16 cellular contexts compared by ENCODE assay signal in the genomic region with DNA sequence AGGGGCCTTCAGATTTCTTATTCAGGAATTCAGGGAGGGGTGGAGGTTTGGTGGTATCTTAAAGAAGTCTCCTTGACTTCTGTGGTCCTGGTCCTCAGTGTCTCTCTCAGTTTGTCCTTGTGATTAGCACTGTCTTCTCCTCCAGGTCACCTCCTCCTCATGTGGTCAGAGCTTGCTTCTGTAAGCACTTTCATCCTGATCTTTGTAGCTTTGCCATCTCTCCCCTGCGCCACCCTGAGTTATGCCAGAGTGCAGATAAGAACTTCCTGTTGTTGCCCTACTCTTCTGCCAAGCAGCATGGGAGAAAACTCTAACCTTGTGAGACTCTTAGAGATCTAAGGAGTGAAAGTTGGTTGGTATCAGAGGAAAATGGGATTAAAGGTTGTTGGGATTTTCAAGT. TPM values are rescaled to one million over a fixed set of nuclear protein-coding genes. Genes with fewer than 3 reads are reported as not detected.
DNase-seq lines count a peak whose midpoint lies in the region; ATAC-seq and TF ChIP-seq lines count a peak whose summit lies in the region.
"Had no signal": no experiment of that assay in that cellular context is flagged by ENCODE, and none has a peak within 500 bp of the region (broad histone marks: within the 10 kb centered on the region; RNA-seq: fewer than 3 reads in every experiment).

No MANE protein-coding gene starts in this region.

- TF ChIP-seq CTCF in colonic mucosa (IDR thresholded peaks at IDR 0.05) (no peak), GM13976 (IDR thresholded peaks at IDR 0.05; ENCODE audit: borderline replicate concordance, control extremely low read depth, extremely low read depth, insufficient read depth, missing control alignments) (no peak)

- H3K27me3 ChIP-seq in colonic mucosa = no peaks in the 10 kb centered on the region
- H3K27me3 ChIP-seq: left lung had no signal

- no peaks in the 10 kb centered on the region for H3K36me3 ChIP-seq in colonic mucosa
- H3K36me3 ChIP-seq: left lung had no signal

- peak overlapping the region; percentile 72 for H3K27ac Mint-ChIP-seq in activated CD4-positive, alpha-beta T cell treated with anti-CD3 and anti-CD28 coated beads for 36 hours
- H3K27ac Mint-ChIP-seq in stimulated activated effector memory CD8-positive, alpha-beta T cell treated with anti-CD3 and anti-CD28 coated beads, Interleukin-12 subunit alpha, Interleukin-12 subunit beta, amount 100 ng/mL, for 72 hours = peak overlapping the region; percentile 27

- H3K4me3 ChIP-seq in colonic mucosa = no peak overlapping the region
- H3K4me3 ChIP-seq: left lung had no signal

- DNase-seq in activated CD4-positive, alpha-beta T cell treated with anti-CD3 and anti-CD28 coated beads for 36 hours = no peak
- no peak for DNase-seq in activated CD4-positive, alpha-beta T cell treated with anti-CD3 and anti-CD28 coated beads, Interleukin-2, amount 50 U/mL, for 4 hours
- DNase-seq in NCI-H226 (peak; percentile 50), colonic mucosa (no peak), NCI-H1092 (lab: John Stamatoyannopoulos, UW) (no peak), GM13976 (ENCODE audit: low spot score) (no peak), DMS114 treated with DMSO at 0.1 percent for 48 hours (lab: John Stamatoyannopoulos, UW; ENCODE audit: unreplicated experiment) (no peak)
- no peak for DNase-seq in stimulated activated effector memory CD8-positive, alpha-beta T cell treated with anti-CD3 and anti-CD28 coated beads, Interleukin-12 subunit alpha, Interleukin-12 subunit beta, amount 100 ng/mL, for 72 hours (ENCODE audit: low spot score in 2 of 2)
- DNase-seq: hypothalamus; left lung; NCI-H1694; NCI-H69; stimulated activated naive B cell treated with anti-CD40 and anti-IgM and Interleukin-4, amounts not matched to agents 10 μg/mL and 1 μg/mL and 100 μg/mL, for 72 hours had no signal

- no peak overlapping the region for H3K9ac ChIP-seq in colonic mucosa (ENCODE audit: low read depth in 2 of 2, low read length in 2 of 2)

- CTCF ChIA-PET in activated CD4-positive, alpha-beta T cell treated with anti-CD3 and anti-CD28 coated beads for 36 hours (lab: Charles Lee) = interaction anchor here (1.3 to 1.7 kb wide), 2 partner anchors 14 to 92 kb away, joined by 3 to 4 read pairs; no protein-coding TSS in a partner anchor

- no peak for ATAC-seq in activated CD4-positive, alpha-beta T cell treated with anti-CD3 and anti-CD28 coated beads for 36 hours
- no peak for ATAC-seq in stimulated activated effector memory CD8-positive, alpha-beta T cell treated with anti-CD3 and anti-CD28 coated beads, Interleukin-12 subunit alpha, Interleukin-12 subunit beta, amount 100 ng/mL, for 72 hours
- ATAC-seq: sciatic nerve; stimulated activated naive B cell treated with anti-CD40 and anti-IgM and Interleukin-4, amounts not matched to agents 10 μg/mL and 1 μg/mL and 100 μg/mL, for 72 hours had no signal

- in situ Hi-C loops in GM13976 (cut with MboI; ENCODE audit: low sequenced_read_pairs, unreplicated experiment) = no loop called here

- intact Hi-C loops in activated CD4-positive, alpha-beta T cell treated with anti-CD3 and anti-CD28 coated beads for 36 hours (cut with DNase I, micrococcal nuclease) = no loop called here
- intact Hi-C loops in colonic mucosa (cut with DNase I) = no loop called here

- H3K27ac ChIP-seq in colonic mucosa = peak overlapping the region; percentile 80
- H3K27ac ChIP-seq: RWPE1 had no signal

- no peaks in the 10 kb centered on the region for H3K27me3 Mint-ChIP-seq in activated CD4-positive, alpha-beta T cell treated with anti-CD3 and anti-CD28 coated beads for 36 hours

- peaks cover 43% of the 10 kb centered on the region for H3K36me3 Mint-ChIP-seq in activated CD4-positive, alpha-beta T cell treated with anti-CD3 and anti-CD28 coated beads for 36 hours (ENCODE audit: low read depth)
- H3K36me3 Mint-ChIP-seq in stimulated activated effector memory CD8-positive, alpha-beta T cell treated with anti-CD3 and anti-CD28 coated beads, Interleukin-12 subunit alpha, Interleukin-12 subunit beta, amount 100 ng/mL, for 72 hours = peaks cover 18% of the 10 kb centered on the region
- H3K36me3 Mint-ChIP-seq: stimulated activated naive B cell treated with anti-CD40 and anti-IgM and Interleukin-4, amounts not matched to agents 10 μg/mL and 1 μg/mL and 100 μg/mL, for 72 hours had no signal

- POLR2A ChIA-PET in activated CD4-positive, alpha-beta T cell treated with anti-CD3 and anti-CD28 coated beads for 36 hours (lab: Charles Lee) = interaction anchor here (1.7 kb wide), 1 partner anchor 10 kb away, joined by 7 read pairs; no protein-coding TSS in a partner anchor

- no peaks in the 10 kb centered on the region for H3K9me3 ChIP-seq in colonic mucosa
- H3K9me3 ChIP-seq: left lung had no signal

- peaks cover 24% of the 10 kb centered on the region for H3K4me1 ChIP-seq in colonic mucosa

- peaks cover 81% of the 10 kb centered on the region for H3K4me1 Mint-ChIP-seq in activated CD4-positive, alpha-beta T cell treated with anti-CD3 and anti-CD28 coated beads for 36 hours
- peaks cover 58% of the 10 kb centered on the region for H3K4me1 Mint-ChIP-seq in stimulated activated effector memory CD8-positive, alpha-beta T cell treated with anti-CD3 and anti-CD28 coated beads, Interleukin-12 subunit alpha, Interleukin-12 subunit beta, amount 100 ng/mL, for 72 hours

- H3K4me3 Mint-ChIP-seq in activated CD4-positive, alpha-beta T cell treated with anti-CD3 and anti-CD28 coated beads for 36 hours = no peak overlapping the region
- H3K4me3 Mint-ChIP-seq in stimulated activated effector memory CD8-positive, alpha-beta T cell treated with anti-CD3 and anti-CD28 coated beads, Interleukin-12 subunit alpha, Interleukin-12 subunit beta, amount 100 ng/mL, for 72 hours = no peak overlapping the region
- H3K4me3 Mint-ChIP-seq: neural crest cell; stimulated activated naive B cell treated with anti-CD40 and anti-IgM and Interleukin-4, amounts not matched to agents 10 μg/mL and 1 μg/mL and 100 μg/mL, for 72 hours had no signal

- H3K9me3 Mint-ChIP-seq in activated CD4-positive, alpha-beta T cell treated with anti-CD3 and anti-CD28 coated beads for 36 hours (ENCODE audit: low read depth) = no peaks in the 10 kb centered on the region
- H3K9me3 Mint-ChIP-seq in stimulated activated effector memory CD8-positive, alpha-beta T cell treated with anti-CD3 and anti-CD28 coated beads, Interleukin-12 subunit alpha, Interleukin-12 subunit beta, amount 100 ng/mL, for 72 hours = no peaks in the 10 kb centered on the region
- H3K9me3 Mint-ChIP-seq: stimulated activated naive B cell treated with anti-CD40 and anti-IgM and Interleukin-4, amounts not matched to agents 10 μg/mL and 1 μg/mL and 100 μg/mL, for 72 hours had no signal

RNA-seq across cellular contexts. Expression of a gene that starts 30.9 kb away (rescaled TPM):
- 100 to 1,000 TPM; 186 to 207 TPM for total RNA-seq in activated CD4-positive, alpha-beta T cell treated with anti-CD3 and anti-CD28 coated beads for 36 hours
- total RNA-seq in colonic mucosa = 100 to 1,000 TPM; 194 TPM
